ENCODE assay signal across 17 cellular contexts in genomic region chr1:108852541-108852940, GRCh38. TPM values are rescaled to one million over a fixed set of nuclear protein-coding genes. Genes with fewer than 3 reads are reported as not detected.
A peak's percentile ranks its signal among the peaks of the same experiment; 100 is the strongest.
DNase-seq lines count a peak whose midpoint lies in the region; ATAC-seq and TF ChIP-seq lines count a peak whose summit lies in the region.
"Had no signal": no experiment of that assay in that cellular context is flagged by ENCODE, and none has a peak within 500 bp of the region (broad histone marks: within the 10 kb centered on the region; RNA-seq: fewer than 3 reads in every experiment).

No MANE protein-coding gene starts in this region.

- H3K27ac Mint-ChIP-seq in activated CD4-positive, alpha-beta memory T cell treated with anti-CD3 and anti-CD28 coated beads, Interleukin-2, amount 10 ng/mL, durations not matched to agents 7 days and 5 days: peak overlapping the region; percentile 45
- H3K27ac Mint-ChIP-seq in activated CD4-positive, alpha-beta memory T cell treated with anti-CD3 and anti-CD28 coated beads for 36 hours: no peak overlapping the region
- H3K27ac Mint-ChIP-seq: activated T-cell treated with anti-CD3 and anti-CD28 coated beads, Interleukin-2, amount 50 U/mL, for 72 hours; H9; WTC11 had no signal

- peaks cover 16% of the 10 kb centered on the region for H3K27me3 Mint-ChIP-seq in activated CD4-positive, alpha-beta memory T cell treated with anti-CD3 and anti-CD28 coated beads, Interleukin-2, amount 10 ng/mL, durations not matched to agents 7 days and 5 days
- peaks cover 9% of the 10 kb centered on the region for H3K27me3 Mint-ChIP-seq in activated CD4-positive, alpha-beta memory T cell treated with anti-CD3 and anti-CD28 coated beads for 36 hours

- intact Hi-C loops in activated CD4-positive, alpha-beta memory T cell treated with anti-CD3 and anti-CD28 coated beads for 36 hours (cut with micrococcal nuclease): no loop called here
- intact Hi-C loops in testis (cut with DNase I; ENCODE audit: low total_unique reads): no loop called here

- H3K36me3 Mint-ChIP-seq in activated CD4-positive, alpha-beta memory T cell treated with anti-CD3 and anti-CD28 coated beads, Interleukin-2, amount 10 ng/mL, durations not matched to agents 7 days and 5 days (ENCODE audit: low read depth): peaks cover 3% of the 10 kb centered on the region
- H3K36me3 Mint-ChIP-seq in activated CD4-positive, alpha-beta memory T cell treated with anti-CD3 and anti-CD28 coated beads for 36 hours: no peaks in the 10 kb centered on the region
- H3K36me3 Mint-ChIP-seq: WTC11 had no signal

- POLR2A ChIA-PET in activated CD4-positive, alpha-beta memory T cell treated with anti-CD3 and anti-CD28 coated beads, Interleukin-2, amount 10 ng/mL, durations not matched to agents 7 days and 5 days (lab: Charles Lee): interaction anchor here (0.6 kb wide), 1 partner anchor 208 kb away, joined by 3 read pairs; no protein-coding TSS in a partner anchor
- POLR2A ChIA-PET in activated CD4-positive, alpha-beta memory T cell treated with anti-CD3 and anti-CD28 coated beads for 36 hours (lab: Charles Lee): no interaction called here

- H3K27me3 ChIP-seq in muscle layer of colon (ENCODE audit: control insufficient read depth in 1 of 2, insufficient read depth in 2 of 2, low read length in 2 of 2) (no peaks in the 10 kb centered on the region), testis (no peaks in the 10 kb centered on the region)
- H3K27me3 ChIP-seq: body of pancreas had no signal

- TF ChIP-seq POLR2A in testis (IDR thresholded peaks at IDR 0.05) (no peak), GM18505 (IDR thresholded peaks at IDR 0.05; ENCODE audit: borderline replicate concordance, extremely low read depth, insufficient read depth, insufficient read length) (no peak)

- peaks cover 24% of the 10 kb centered on the region for H3K4me1 Mint-ChIP-seq in activated CD4-positive, alpha-beta memory T cell treated with anti-CD3 and anti-CD28 coated beads, Interleukin-2, amount 10 ng/mL, durations not matched to agents 7 days and 5 days
- peaks cover 5% of the 10 kb centered on the region for H3K4me1 Mint-ChIP-seq in activated CD4-positive, alpha-beta memory T cell treated with anti-CD3 and anti-CD28 coated beads for 36 hours (ENCODE audit: low read depth)
- H3K4me1 Mint-ChIP-seq: WTC11 had no signal

- no peak for DNase-seq in activated CD4-positive, alpha-beta memory T cell treated with anti-CD3 and anti-CD28 coated beads, Interleukin-2, amount 10 ng/mL, durations not matched to agents 7 days and 5 days
- no peak for DNase-seq in activated CD4-positive, alpha-beta memory T cell treated with anti-CD3 and anti-CD28 coated beads for 36 hours
- DNase-seq in testis: peak; percentile 26
- no peak for DNase-seq in stimulated activated naive CD4-positive, alpha-beta T cell (lab: John Stamatoyannopoulos, UW)
- DNase-seq in kidney tubule cell (ENCODE audit: low spot score): no peak
- DNase-seq: activated T-cell treated with anti-CD3 and anti-CD28 coated beads, Interleukin-2, amount 50 U/mL, for 72 hours; body of pancreas; DMS53; H9; NCI-H1417; SIG-M5; spleen had no signal

- peak overlapping the region; percentile 48 for H3K9ac ChIP-seq in muscle layer of colon (ENCODE audit: low read length)

- H3K27ac ChIP-seq in angular gyrus (ENCODE audit: low read depth, low read length) (peak overlapping the region; percentile 86), muscle layer of colon (ENCODE audit: low read depth, low read length) (peak overlapping the region; percentile 24), testis (no peak overlapping the region)
- H3K27ac ChIP-seq: body of pancreas, spleen had no signal

- H3K9me3 ChIP-seq in muscle layer of colon (ENCODE audit: low read length) (no peaks in the 10 kb centered on the region), testis (no peaks in the 10 kb centered on the region)
- H3K9me3 ChIP-seq: body of pancreas, spleen had no signal

- peaks cover 2% of the 10 kb centered on the region for H3K9me3 Mint-ChIP-seq in activated CD4-positive, alpha-beta memory T cell treated with anti-CD3 and anti-CD28 coated beads, Interleukin-2, amount 10 ng/mL, durations not matched to agents 7 days and 5 days
- H3K9me3 Mint-ChIP-seq in activated CD4-positive, alpha-beta memory T cell treated with anti-CD3 and anti-CD28 coated beads for 36 hours: no peaks in the 10 kb centered on the region
- H3K9me3 Mint-ChIP-seq: activated T-cell treated with anti-CD3 and anti-CD28 coated beads, Interleukin-2, amount 50 U/mL, for 72 hours; H9; WTC11 had no signal

- H3K36me3 ChIP-seq in muscle layer of colon (ENCODE audit: insufficient read depth, low read length): no peaks in the 10 kb centered on the region
- no peaks in the 10 kb centered on the region for H3K36me3 ChIP-seq in testis (ENCODE audit: low read depth, missing control alignments)
- H3K36me3 ChIP-seq: spleen had no signal

- no peak for ATAC-seq in GM18505 (IDR thresholded peaks at IDR 0.05; ENCODE audit: unreplicated experiment)
- ATAC-seq: activated T-cell treated with anti-CD3 and anti-CD28 coated beads, Interleukin-2, amount 50 U/mL, for 72 hours; body of pancreas; WTC11 had no signal

- WGBS in testis, 2 donors: 31 to 47% methylated on average over 4 of the region's 4 CpGs

- H3K4me1 ChIP-seq in muscle layer of colon (ENCODE audit: insufficient read depth, low read length): peaks cover 28% of the 10 kb centered on the region
- H3K4me1 ChIP-seq in testis: no peaks in the 10 kb centered on the region
- H3K4me1 ChIP-seq: body of pancreas had no signal

- peak overlapping the region in 1 of 2 donors; percentile 29 for H3K4me3 ChIP-seq in muscle layer of colon (ENCODE audit: low read depth in 1 of 2, low read length in 2 of 2)
- H3K4me3 ChIP-seq in testis: no peak overlapping the region
- H3K4me3 ChIP-seq: body of pancreas, spleen had no signal

- CTCF ChIA-PET in activated CD4-positive, alpha-beta memory T cell treated with anti-CD3 and anti-CD28 coated beads, Interleukin-2, amount 10 ng/mL, durations not matched to agents 7 days and 5 days (lab: Charles Lee): interaction anchor here (0.6 to 1.9 kb wide), 7 partner anchors 12 to 111 kb away, joined by 3 to 8 read pairs (median 4); partner anchors contain the start of gene CLCC1
- CTCF ChIA-PET in activated CD4-positive, alpha-beta memory T cell treated with anti-CD3 and anti-CD28 coated beads for 36 hours (lab: Charles Lee): interaction anchor here (1.2 to 1.7 kb wide), 3 partner anchors 13 to 46 kb away, joined by 3 to 5 read pairs (median 4); no protein-coding TSS in a partner anchor

- no peak overlapping the region for H3K4me3 Mint-ChIP-seq in activated CD4-positive, alpha-beta memory T cell treated with anti-CD3 and anti-CD28 coated beads, Interleukin-2, amount 10 ng/mL, durations not matched to agents 7 days and 5 days
- H3K4me3 Mint-ChIP-seq in activated CD4-positive, alpha-beta memory T cell treated with anti-CD3 and anti-CD28 coated beads for 36 hours: no peak overlapping the region
- H3K4me3 Mint-ChIP-seq: activated T-cell treated with anti-CD3 and anti-CD28 coated beads, Interleukin-2, amount 50 U/mL, for 72 hours; H9; WTC11 had no signal

- TF ChIP-seq CTCF in testis (IDR thresholded peaks at IDR 0.05): no peak

RNA-seq across cellular contexts. Expression of gene AKNAD1, which starts 4.4 kb away (rescaled TPM):
- total RNA-seq in activated CD4-positive, alpha-beta memory T cell treated with anti-CD3 and anti-CD28 coated beads, Interleukin-2, amount 10 ng/mL, durations not matched to agents 7 days and 5 days: not detected
- not detected for total RNA-seq in activated CD4-positive, alpha-beta memory T cell treated with anti-CD3 and anti-CD28 coated beads for 36 hours
- total RNA-seq in testis: 1 to 10 TPM; 3.8 to 8.1 TPM
- 9.8 TPM for polyA plus RNA-seq in testis (ENCODE audit: insufficient read depth, low read depth, low replicate concordance)
- total RNA-seq: activated T-cell treated with anti-CD3 and anti-CD28 coated beads, Interleukin-2, amount 50 U/mL, for 72 hours; body of pancreas; H9; mononuclear cell; spleen; WTC11 had no signal

RNA-seq across cellular contexts. Expression of gene GPSM2, which starts 24.2 kb away (rescaled TPM):
- 10 to 100 TPM; 43.2 to 47.1 TPM for total RNA-seq in activated CD4-positive, alpha-beta memory T cell treated with anti-CD3 and anti-CD28 coated beads, Interleukin-2, amount 10 ng/mL, durations not matched to agents 7 days and 5 days
- total RNA-seq in activated CD4-positive, alpha-beta memory T cell treated with anti-CD3 and anti-CD28 coated beads for 36 hours: 10 to 100 TPM; 17.1 to 21.9 TPM
- 10 to 100 TPM; 18.1 to 19.4 TPM for total RNA-seq in testis
- polyA plus RNA-seq in testis (ENCODE audit: insufficient read depth, low read depth, low replicate concordance): 20.8 TPM

Comparison
In these comparisons a context has a peak if more than half of its experiments do, and no peak if none do; other contexts are left out.
1. H3K27ac ChIP-seq: peak in angular gyrus (single experiment) and muscle layer of colon (single experiment); none in testis (0 of 2).
2. RNA of gene AKNAD1, which starts 4.4 kb away (total RNA-seq): 3.8 to 8.1 TPM in testis; not detected in activated CD4-positive, alpha-beta memory T cell treated with anti-CD3 and anti-CD28 coated beads, Interleukin-2, amount 10 ng/mL, durations not matched to agents 7 days and 5 days and not detected in activated CD4-positive, alpha-beta memory T cell treated with anti-CD3 and anti-CD28 coated beads for 36 hours; every median in the first group is over 4 times any median in the second.